ENCODE assay signal across 7 cellular contexts in the genomic region with DNA sequence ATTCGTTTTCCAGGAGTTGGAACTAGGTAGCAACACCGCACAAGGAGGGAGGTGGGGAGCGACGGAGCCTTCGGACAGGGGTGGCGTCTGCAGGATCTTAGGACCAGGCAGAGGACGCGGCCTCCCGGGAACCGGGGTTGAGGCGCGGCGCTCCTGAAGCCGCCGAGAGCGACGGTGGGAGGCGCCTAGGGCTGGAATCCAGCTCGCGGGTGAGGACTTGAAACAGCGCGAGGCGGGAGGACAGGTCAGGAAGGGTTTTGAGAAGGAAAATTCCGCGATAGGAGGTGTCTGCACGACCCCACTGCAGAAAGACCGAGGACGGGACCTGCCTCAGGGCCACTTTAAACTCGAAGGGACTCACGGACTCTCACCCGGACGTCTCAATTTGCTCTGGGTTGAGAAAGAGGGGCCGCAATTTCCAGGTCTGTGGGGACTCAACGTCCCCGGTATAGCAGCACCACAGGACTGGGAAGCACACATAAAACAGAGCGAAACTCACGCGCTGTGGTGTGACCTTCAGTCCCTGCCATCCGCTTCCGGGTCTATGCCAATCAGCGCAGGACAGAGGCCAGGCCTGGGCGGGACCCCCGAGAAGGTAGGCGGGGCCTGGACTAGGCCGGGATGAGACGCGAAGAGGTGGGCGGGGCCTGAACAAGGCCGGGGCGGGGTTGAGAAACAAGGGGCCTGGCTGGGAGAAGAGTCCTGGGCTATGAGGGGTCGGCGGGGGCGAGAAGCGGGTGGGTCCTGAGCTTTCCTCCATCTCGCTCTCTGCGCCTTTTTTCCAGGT. TPM values are rescaled to one million over a fixed set of nuclear protein-coding genes. Genes with fewer than 3 reads are reported as not detected.
A peak's percentile ranks its signal among the peaks of the same experiment; 100 is the strongest.
DNase-seq lines count a peak whose midpoint lies in the region; ATAC-seq and TF ChIP-seq lines count a peak whose summit lies in the region.

Gene ZNF320 (minus strand): TSS at position 487 of the 787 bp plus-strand sequence. CDS start 7,380 bp downstream, outside the sequence.

- H3K27me3 Mint-ChIP-seq in activated CD4-positive, alpha-beta T cell treated with anti-CD3 and anti-CD28 coated beads, Interleukin-2, amount 10 ng/mL, durations not matched to agents 24 days and 14 days, result no peaks in the 10 kb centered on the region

- H3K36me3 ChIP-seq in left lung, result no peaks in the 10 kb centered on the region

- peaks cover 7% of the 10 kb centered on the region for H3K4me1 Mint-ChIP-seq in activated CD4-positive, alpha-beta T cell treated with anti-CD3 and anti-CD28 coated beads, Interleukin-2, amount 10 ng/mL, durations not matched to agents 24 days and 14 days

- H3K4me1 ChIP-seq in left lung, result peaks cover 7 to 14% of the 10 kb centered on the region in 2 donors

- H3K27ac Mint-ChIP-seq in activated CD4-positive, alpha-beta T cell treated with anti-CD3 and anti-CD28 coated beads, Interleukin-2, amount 10 ng/mL, durations not matched to agents 24 days and 14 days, result peak within 1 kb of the TSS; percentile 93

- TF ChIP-seq CTCF in coronary artery (IDR thresholded peaks at IDR 0.05) (no peak), left lung (IDR thresholded peaks at IDR 0.05) (no peak)

- intact Hi-C loops in activated CD4-positive, alpha-beta T cell treated with anti-CD3 and anti-CD28 coated beads, Interleukin-2, amount 10 ng/mL, durations not matched to agents 24 days and 14 days (cut with micrococcal nuclease), result loop anchor here (1.0 to 5.0 kb wide), 7 partner anchors 25 to 370 kb away; partner anchors contain the start of genes ZNF160, ZNF600, ZNF611 and ZNF808
- intact Hi-C loops in left lung (cut with DNase I), result no loop called here

- no peaks in the 10 kb centered on the region for H3K9me3 ChIP-seq in left lung

- H3K4me3 Mint-ChIP-seq in activated CD4-positive, alpha-beta T cell treated with anti-CD3 and anti-CD28 coated beads, Interleukin-2, amount 10 ng/mL, durations not matched to agents 24 days and 14 days, result peak within 1 kb of the TSS; percentile 92

- H3K4me3 ChIP-seq in coronary artery (peak within 1 kb of the TSS; percentile 96), left lung (peak within 1 kb of the TSS; percentile 67 to 92)

- H3K27ac ChIP-seq in coronary artery (peak within 1 kb of the TSS; percentile 73 to 95), left lung (peak within 1 kb of the TSS; percentile 85 to 89)

- peaks cover 18% of the 10 kb centered on the region for H3K9me3 Mint-ChIP-seq in activated CD4-positive, alpha-beta T cell treated with anti-CD3 and anti-CD28 coated beads, Interleukin-2, amount 10 ng/mL, durations not matched to agents 24 days and 14 days

- peak; percentile 94 for ATAC-seq in GM18517 (IDR thresholded peaks at IDR 0.05; ENCODE audit: unreplicated experiment)
- peak; percentile 94 for ATAC-seq in HG03025 (IDR thresholded peaks at IDR 0.05; ENCODE audit: low FRiP score, unreplicated experiment)
- ATAC-seq in left lung, result peak; percentile 100

- H3K27me3 ChIP-seq in left lung, result no peaks in the 10 kb centered on the region

- DNase-seq in NCI-H2171 (lab: John Stamatoyannopoulos, UW) (peak; percentile 68), coronary artery (ENCODE audit: low spot score) (peak; percentile 98), left lung (peak; percentile 97 to 98)
- peak; percentile 98 for DNase-seq in activated CD4-positive, alpha-beta T cell treated with anti-CD3 and anti-CD28 coated beads, Interleukin-2, amount 10 ng/mL, durations not matched to agents 24 days and 14 days
- DNase-seq in stimulated activated CD4-positive, alpha-beta T cell treated with anti-CD3 and anti-CD28 coated beads, Interleukin-4, amount 100 ng/mL, for 1 hour, result peak; percentile 89

- peaks cover 35% of the 10 kb centered on the region for H3K36me3 Mint-ChIP-seq in activated CD4-positive, alpha-beta T cell treated with anti-CD3 and anti-CD28 coated beads, Interleukin-2, amount 10 ng/mL, durations not matched to agents 24 days and 14 days (ENCODE audit: low read depth)

RNA-seq across cellular contexts. Expression of gene ZNF320, which starts in this region (rescaled TPM):
- 8.0 and 17.8 TPM in 2 replicates for total RNA-seq in activated CD4-positive, alpha-beta T cell treated with anti-CD3 and anti-CD28 coated beads, Interleukin-2, amount 10 ng/mL, durations not matched to agents 24 days and 14 days
- total RNA-seq in left lung, result 10 to 100 TPM in 1 of 2 donors, 1 to 10 TPM in 1; 7.6 to 21.0 TPM

Comparison
In these comparisons a context has a peak if more than half of its experiments do, and no peak if none do; other contexts are left out.
1. Peak in every context shown above with its lines: DNase-seq, ATAC-seq, H3K4me3 ChIP-seq and H3K27ac ChIP-seq.